1 cellular context compared by ENCODE assay signal in genomic region chr7:47945261-47946015, GRCh38.
TF ChIP-seq lines count a peak whose summit lies in the region.

No MANE protein-coding gene starts in this region.

TF ChIP-seq in K562, 482 proteins besides CTCF, POLR2A, EP300 and RAD21 (continued from another document):
- TF ChIP-seq ARID2 (IDR thresholded peaks at IDR 0.05) (peak; percentile 42; the same call in 1 of the 2 replicates), DEAF1 (CRISPR knock-in tag; IDR thresholded peaks at IDR 0.05) (peak; percentile 81), JUND (IDR thresholded peaks at IDR 0.05; ENCODE audit: borderline replicate concordance, low read depth, low read length) (no peak), JUND (tag; IDR thresholded peaks at IDR 0.05; ENCODE audit: borderline replicate concordance, low read depth, low read length) (no peak), ELF4 (CRISPR knock-in tag; IDR thresholded peaks at IDR 0.05) (no peak), TFAM (CRISPR knock-in tag; conservative IDR thresholded peaks at IDR 0.05) (no peak), CC2D1A (IDR thresholded peaks at IDR 0.05) (0 out of 2 replicates have a peak, but pooled peaks have one; percentile 11), SPI1 (IDR thresholded peaks at IDR 0.05; ENCODE audit: borderline replicate concordance, low read depth, low read length) (no peak), TRIM25 (IDR thresholded peaks at IDR 0.05; ENCODE audit: borderline replicate concordance) (no peak), PHF8 (IDR thresholded peaks at IDR 0.05; ENCODE audit: borderline replicate concordance, low read length) (no peak), MTA2 (IDR thresholded peaks at IDR 0.05; ENCODE audit: low read depth) (no peak)
